6 cellular contexts compared by ENCODE assay signal in the genomic region with DNA sequence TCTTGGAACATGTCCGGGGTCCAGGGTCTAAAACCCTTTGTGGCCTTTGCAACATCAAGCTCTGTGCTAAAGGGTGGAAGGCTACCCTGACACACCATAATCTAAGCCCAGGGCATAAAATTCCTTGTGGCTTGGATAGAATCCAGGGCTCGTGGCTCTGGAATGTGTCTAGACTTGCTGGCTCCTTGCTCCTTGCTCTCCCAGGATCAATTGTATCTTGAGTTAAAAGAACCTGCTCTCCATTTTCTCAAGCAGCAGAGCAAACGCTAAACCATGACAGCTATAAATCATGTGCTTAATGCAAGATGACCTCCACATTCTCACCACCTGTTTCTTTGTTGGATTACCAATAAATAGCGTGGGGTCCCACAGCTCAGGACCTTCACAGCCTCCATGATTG.
DNase-seq lines count a peak whose midpoint lies in the region; TF ChIP-seq lines count a peak whose summit lies in the region.
"Not testable (repeated sequence)": the region's sequence is repeated elsewhere in the genome, so short reads cannot be mapped to it uniquely, and the experiment has no call there.

No MANE protein-coding gene starts in this region.

- not testable (repeated sequence) for H2BK120ac ChIP-seq in trophoblast cell (ENCODE audit: insufficient read depth, low read length, poor library complexity)

- H3K4me3 Mint-ChIP-seq in MCF 10A (ENCODE audit: unreplicated experiment), result not testable (repeated sequence)

- H3K4me1 Mint-ChIP-seq in MCF 10A (ENCODE audit: insufficient read depth, unreplicated experiment), result peaks cover 14% of the 10 kb centered on the region

- H3K36me3 Mint-ChIP-seq in MCF 10A (ENCODE audit: insufficient read depth, unreplicated experiment), result not testable (repeated sequence)

- peak overlapping the region; percentile 62 for H4K91ac ChIP-seq in trophoblast cell (ENCODE audit: low read depth, low read length)

- not testable (repeated sequence) for H4K8ac ChIP-seq in trophoblast cell (ENCODE audit: low read depth, low read length)

- intact Hi-C loops in MCF 10A (cut with micrococcal nuclease), result not testable (repeated sequence)

- not testable (repeated sequence) for H3K23ac ChIP-seq in trophoblast cell (ENCODE audit: low read length)

- not testable (repeated sequence) for H3K4ac ChIP-seq in trophoblast cell (ENCODE audit: low read depth, low read length)

- H4K12ac ChIP-seq in trophoblast cell (ENCODE audit: low read depth, low read length), result not testable (repeated sequence)

- H3K4me2 ChIP-seq in trophoblast cell (ENCODE audit: low read length), result not testable (repeated sequence)

- H2BK12ac ChIP-seq in trophoblast cell (ENCODE audit: low read length), result not testable (repeated sequence)

- H3K9ac ChIP-seq in trophoblast cell (ENCODE audit: low read length), result not testable (repeated sequence)

- H3K4me3 ChIP-seq in SJCRH30; trophoblast cell (ENCODE audit: low read depth, low read length): not testable (repeated sequence)

- H3K27ac Mint-ChIP-seq in MCF 10A (ENCODE audit: low read depth, unreplicated experiment), result not testable (repeated sequence)

- not testable (repeated sequence) for H3K79me2 ChIP-seq in trophoblast cell (ENCODE audit: control insufficient read depth, insufficient read depth, low read length, poor library complexity)

- POLR2A ChIA-PET in MCF 10A (lab: Yijun Ruan, JAX), result not testable (repeated sequence)

- H2AFZ ChIP-seq in trophoblast cell (ENCODE audit: insufficient read depth, low read length, poor library complexity), result not testable (repeated sequence)

- H2BK5ac ChIP-seq in trophoblast cell (ENCODE audit: low read depth, low read length, poor library complexity), result not testable (repeated sequence)

- H3K79me1 ChIP-seq in trophoblast cell (ENCODE audit: low read length), result not testable (repeated sequence)

- H3K18ac ChIP-seq in trophoblast cell (ENCODE audit: low read length), result not testable (repeated sequence)

- not testable (repeated sequence) for H3K36me3 ChIP-seq in SJCRH30; trophoblast cell (ENCODE audit: control insufficient read depth in 1 of 2, insufficient read depth in 2 of 2, low read length in 2 of 2)

- CTCF ChIA-PET in MCF 10A (lab: Yijun Ruan, JAX), result interaction anchor here (0.6 to 0.9 kb wide), 2 partner anchors 10 to 35 kb away, joined by 3 read pairs; no protein-coding TSS in a partner anchor

- H3K27me3 ChIP-seq in SJCRH30; trophoblast cell (ENCODE audit: insufficient read depth, low read length): not testable (repeated sequence)

- peak; percentile 43 for DNase-seq in HT1080 (ENCODE audit: low read depth)
- peak; percentile 33 for DNase-seq in NCI-H226
- peak; percentile 58 to 60 for DNase-seq in SJCRH30
- DNase-seq in MCF 10A (ENCODE audit: unreplicated experiment), result peak; percentile 60
- peak; percentile 53 for DNase-seq in islet precursor cell
- DNase-seq in trophoblast cell, result not testable (repeated sequence)

- WGBS in trophoblast cell (ENCODE audit: extremely low coverage, insufficient coverage, insufficient read length), result no CpG with 5 or more reads among the region's 4 CpGs

- peaks cover 11% of the 10 kb centered on the region for H3K4me1 ChIP-seq in SJCRH30
- H3K4me1 ChIP-seq in trophoblast cell (ENCODE audit: control insufficient read depth in 1 of 2, insufficient read depth in 2 of 2, low read length in 2 of 2), result not testable (repeated sequence)

- not testable (repeated sequence) for BruUV-seq in MCF 10A (replicated peaks; lab: Mats Ljungman, UMichigan)

- H3K9me3 ChIP-seq in SJCRH30 (replicated peaks), result peaks cover 14% of the 10 kb centered on the region
- H3K9me3 ChIP-seq in trophoblast cell (ENCODE audit: insufficient read depth, low read depth, low read length), result not testable (repeated sequence)

- peaks cover 25% of the 10 kb centered on the region for H3K9me3 Mint-ChIP-seq in MCF 10A (ENCODE audit: unreplicated experiment)

- not testable (repeated sequence) for TF ChIP-seq CTCF in MCF 10A (IDR thresholded peaks at IDR 0.05; ENCODE audit: unreplicated experiment)

- H3K27me3 Mint-ChIP-seq in MCF 10A (ENCODE audit: insufficient read depth, unreplicated experiment), result not testable (repeated sequence)

- not testable (repeated sequence) for H3K14ac ChIP-seq in trophoblast cell (ENCODE audit: low read length)

- not testable (repeated sequence) for H2AK5ac ChIP-seq in trophoblast cell (ENCODE audit: low read length)

- H3K27ac ChIP-seq in SJCRH30 (peak overlapping the region; percentile 64), trophoblast cell (ENCODE audit: low read depth, low read length) (peak overlapping the region; percentile 46)
